ENCODE assay signal across 12 cellular contexts in the genomic region with DNA sequence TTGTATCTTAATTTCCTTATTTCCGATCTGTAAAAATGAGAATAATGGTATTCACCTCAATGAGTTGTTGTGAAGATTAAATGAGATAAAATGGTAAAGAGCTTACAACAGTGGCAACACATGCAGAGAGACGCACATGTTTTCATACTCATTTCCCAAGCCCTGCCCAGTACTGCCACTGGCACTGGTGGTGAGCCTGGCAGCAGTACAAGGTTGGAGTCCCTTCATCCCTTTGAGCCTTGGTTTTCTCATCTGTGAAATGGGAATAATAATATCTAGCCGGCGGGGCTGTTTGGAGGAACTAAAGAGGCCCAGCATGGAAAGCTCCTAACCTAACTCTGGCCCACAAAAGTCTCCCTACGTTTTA. TPM values are rescaled to one million over a fixed set of nuclear protein-coding genes. Genes with fewer than 3 reads are reported as not detected.
DNase-seq lines count a peak whose midpoint lies in the region; ATAC-seq and TF ChIP-seq lines count a peak whose summit lies in the region.
"Had no signal": no experiment of that assay in that cellular context is flagged by ENCODE, and none has a peak within 500 bp of the region (broad histone marks: within the 10 kb centered on the region; RNA-seq: fewer than 3 reads in every experiment).

No MANE protein-coding gene starts in this region.

- H2AK5ac ChIP-seq in mesenchymal stem cell (ENCODE audit: low read length, severe bottlenecking), result no peak overlapping the region

- H3K36me3 ChIP-seq in heart left ventricle, result no peaks in the 10 kb centered on the region
- H3K36me3 ChIP-seq in mesenchymal stem cell (ENCODE audit: control insufficient read depth in 1 of 2, insufficient read depth in 2 of 2, low read depth in 1 of 2, low read length in 2 of 2), result peaks cover 0 to 3% of the 10 kb centered on the region in 2 experiments
- H3K36me3 ChIP-seq in transverse colon, result no peaks in the 10 kb centered on the region

- no peak for ATAC-seq in heart left ventricle
- no peak for ATAC-seq in right cardiac atrium

- H3K4me1 Mint-ChIP-seq in activated T-helper 2 cell treated with anti-CD3 and anti-CD28 coated beads, Interferon-gamma antibody, Interleukin-2, Interleukin-4, amounts not matched to agents 10 μg/mL and 5 μg/mL and 100 μg/mL, durations not matched to agents 14 hours and 24 hours and 36 hours (ENCODE audit: low read depth), result peaks cover 29% of the 10 kb centered on the region
- peaks cover 6% of the 10 kb centered on the region for H3K4me1 Mint-ChIP-seq in activated naive CD4-positive, alpha-beta T cell treated with anti-CD3 and anti-CD28 coated beads, Interleukin-2, amount 10 ng/mL, durations not matched to agents 7 days and 5 days

- H3K27me3 ChIP-seq in heart left ventricle (peaks cover 0 to 12% (median 0%) of the 10 kb centered on the region in 9 donors), right cardiac atrium (ENCODE audit: control insufficient read depth, insufficient read depth) (no peaks in the 10 kb centered on the region), mesenchymal stem cell (ENCODE audit: control insufficient read depth in 1 of 2, insufficient read depth in 1 of 2, low read length in 2 of 2) (peaks cover 0 to 4% of the 10 kb centered on the region in 2 experiments), transverse colon (no peaks in the 10 kb centered on the region)
- H3K27me3 ChIP-seq: body of pancreas had no signal

- peak overlapping the region; percentile 85 for H3K4me3 Mint-ChIP-seq in activated T-helper 2 cell treated with anti-CD3 and anti-CD28 coated beads, Interferon-gamma antibody, Interleukin-2, Interleukin-4, amounts not matched to agents 10 μg/mL and 5 μg/mL and 100 μg/mL, durations not matched to agents 14 hours and 24 hours and 36 hours (ENCODE audit: low read depth)
- H3K4me3 Mint-ChIP-seq in activated naive CD4-positive, alpha-beta T cell treated with anti-CD3 and anti-CD28 coated beads, Interleukin-2, amount 10 ng/mL, durations not matched to agents 7 days and 5 days, result no peak overlapping the region

- H3K4me3 ChIP-seq in heart left ventricle (peak overlapping the region in 4 of 12 donors; percentile 77 to 99 (median 88)), right cardiac atrium (ENCODE audit: low read length) (no peak overlapping the region), mesenchymal stem cell (ENCODE audit: insufficient read depth in 1 of 2, low read depth in 1 of 2, low read length in 2 of 2) (no peak overlapping the region), transverse colon (no peak overlapping the region)

- no peak overlapping the region for H4K91ac ChIP-seq in mesenchymal stem cell (ENCODE audit: low read length)

- H4K8ac ChIP-seq in mesenchymal stem cell (ENCODE audit: low read length), result no peak overlapping the region

- peak overlapping the region; percentile 47 to 69 for H2BK12ac ChIP-seq in mesenchymal stem cell (ENCODE audit: low read length in 2 of 2)

- H3K4me2 ChIP-seq in mesenchymal stem cell (ENCODE audit: low read length, poor library complexity, severe bottlenecking), result no peak overlapping the region

- peaks cover 44% of the 10 kb centered on the region for H3K27me3 Mint-ChIP-seq in activated T-helper 2 cell treated with anti-CD3 and anti-CD28 coated beads, Interferon-gamma antibody, Interleukin-2, Interleukin-4, amounts not matched to agents 10 μg/mL and 5 μg/mL and 100 μg/mL, durations not matched to agents 14 hours and 24 hours and 36 hours (ENCODE audit: low read depth)
- H3K27me3 Mint-ChIP-seq in activated naive CD4-positive, alpha-beta T cell treated with anti-CD3 and anti-CD28 coated beads, Interleukin-2, amount 10 ng/mL, durations not matched to agents 7 days and 5 days, result peaks cover 84% of the 10 kb centered on the region

- H2BK15ac ChIP-seq in mesenchymal stem cell (ENCODE audit: low read depth, poor library complexity, severe bottlenecking), result no peak overlapping the region

- H3K23ac ChIP-seq in mesenchymal stem cell (ENCODE audit: low read length in 2 of 2), result no peak overlapping the region

- intact Hi-C loops in heart left ventricle (cut with DNase I) (loop anchor here in 3 of 10 donors (5.0 to 10.0 kb wide), 2 partner anchors 46 to 48 kb away; a partner anchor contains a TSS), right cardiac atrium (cut with DNase I) (loop anchor here in 1 of 4 donors (10.0 kb wide), 1 partner anchor 48 kb away; a partner anchor contains a TSS), transverse colon (cut with DNase I; ENCODE audit: low total_unique reads) (no loop called here)
- intact Hi-C loops in activated T-helper 2 cell treated with anti-CD3 and anti-CD28 coated beads, Interferon-gamma antibody, Interleukin-2, Interleukin-4, amounts not matched to agents 10 μg/mL and 5 μg/mL and 100 μg/mL, durations not matched to agents 14 hours and 24 hours and 36 hours (cut with micrococcal nuclease), result loop anchor here (5.0 to 10.0 kb wide), 2 partner anchors 51 to 398 kb away; a partner anchor contains a TSS

- H3K9me3 ChIP-seq in heart left ventricle (no peaks in the 10 kb centered on the region), right cardiac atrium (ENCODE audit: control insufficient read depth, low read length) (no peaks in the 10 kb centered on the region), mesenchymal stem cell (ENCODE audit: control insufficient read depth, low read length) (no peaks in the 10 kb centered on the region), transverse colon (no peaks in the 10 kb centered on the region)
- H3K9me3 ChIP-seq: body of pancreas, mucosa of descending colon had no signal

- TF ChIP-seq POLR2A in heart left ventricle (IDR thresholded peaks at IDR 0.05) (no peak), transverse colon (IDR thresholded peaks at IDR 0.05) (no peak)

- CTCF ChIA-PET in activated naive CD4-positive, alpha-beta T cell treated with anti-CD3 and anti-CD28 coated beads, Interleukin-2, amount 10 ng/mL, durations not matched to agents 7 days and 5 days (lab: Charles Lee), result interaction anchor here (0.7 to 1.3 kb wide), 7 partner anchors 10 to 48 kb away, joined by 3 to 5 read pairs (median 3); no protein-coding TSS in a partner anchor

- no peak overlapping the region for H3K4ac ChIP-seq in mesenchymal stem cell (ENCODE audit: low read depth in 1 of 2, low read length in 2 of 2)

- peak overlapping the region in 10 of 12 donors; percentile 70 to 93 (median 86) for H3K27ac ChIP-seq in heart left ventricle
- no peak overlapping the region for H3K27ac ChIP-seq in right cardiac atrium (ENCODE audit: low read length)
- no peak overlapping the region for H3K27ac ChIP-seq in mesenchymal stem cell (ENCODE audit: low read length, poor library complexity, severe bottlenecking)
- peak overlapping the region; percentile 76 to 90 (median 85) for H3K27ac ChIP-seq in transverse colon

- DNase-seq in heart left ventricle, result no peak
- no peak for DNase-seq in right cardiac atrium
- DNase-seq in activated T-helper 2 cell treated with anti-CD3 and anti-CD28 coated beads, Interferon-gamma antibody, Interleukin-2, Interleukin-4, amounts not matched to agents 10 μg/mL and 5 μg/mL and 100 μg/mL, durations not matched to agents 14 hours and 24 hours and 36 hours (ENCODE audit: low spot score), result no peak
- no peak for DNase-seq in mesenchymal stem cell
- DNase-seq in transverse colon, result no peak
- DNase-seq in HK-2 (ENCODE audit: unreplicated experiment), result no peak
- no peak for DNase-seq in activated CD4-positive, CD25-positive, alpha-beta regulatory T cell (lab: John Stamatoyannopoulos, UW)
- no peak for DNase-seq in activated naive CD4-positive, alpha-beta T cell treated with anti-CD3 and anti-CD28 coated beads, Interleukin-2, amount 10 ng/mL, durations not matched to agents 7 days and 5 days
- DNase-seq: NCI-H2029 treated with DMSO at 0.1 percent for 48 hours; stimulated activated CD4-positive, alpha-beta T cell treated with anti-CD3 and anti-CD28 coated beads, Interleukin-4, amount 100 ng/mL, for 24 hours had no signal

- no peak overlapping the region for H2AFZ ChIP-seq in mesenchymal stem cell (ENCODE audit: low read depth, low read length)

- 69 to 76% (median 75%) methylated on average over 5 of the region's 5 CpGs for WGBS in heart left ventricle, 4 donors
- 70% methylated on average over 5 of the region's 5 CpGs for WGBS in right cardiac atrium
- WGBS in mesenchymal stem cell, result 73% methylated on average over 5 of the region's 5 CpGs
- 56 to 66% methylated on average over 1 to 5 of the region's 5 CpGs for WGBS in transverse colon (ENCODE audit: low coverage in 1 of 2), 2 donors

- H2BK120ac ChIP-seq in mesenchymal stem cell (ENCODE audit: low read depth, low read length), result no peak overlapping the region

- no peak overlapping the region for H3K14ac ChIP-seq in mesenchymal stem cell (ENCODE audit: low read length in 2 of 2)

- H3K9me3 Mint-ChIP-seq in activated T-helper 2 cell treated with anti-CD3 and anti-CD28 coated beads, Interferon-gamma antibody, Interleukin-2, Interleukin-4, amounts not matched to agents 10 μg/mL and 5 μg/mL and 100 μg/mL, durations not matched to agents 14 hours and 24 hours and 36 hours, result no peaks in the 10 kb centered on the region
- H3K9me3 Mint-ChIP-seq in activated naive CD4-positive, alpha-beta T cell treated with anti-CD3 and anti-CD28 coated beads, Interleukin-2, amount 10 ng/mL, durations not matched to agents 7 days and 5 days, result no peaks in the 10 kb centered on the region

- peak overlapping the region; percentile 62 for H3K9ac ChIP-seq in mesenchymal stem cell (ENCODE audit: low read length)

- TF ChIP-seq CTCF in heart left ventricle (IDR thresholded peaks at IDR 0.05) (no peak), transverse colon (IDR thresholded peaks at IDR 0.05) (no peak)

- TF ChIP-seq EP300 in transverse colon (IDR thresholded peaks at IDR 0.05; ENCODE audit: low read depth), result no peak

- no peak overlapping the region for H3K27ac Mint-ChIP-seq in activated T-helper 2 cell treated with anti-CD3 and anti-CD28 coated beads, Interferon-gamma antibody, Interleukin-2, Interleukin-4, amounts not matched to agents 10 μg/mL and 5 μg/mL and 100 μg/mL, durations not matched to agents 14 hours and 24 hours and 36 hours
- H3K27ac Mint-ChIP-seq in activated naive CD4-positive, alpha-beta T cell treated with anti-CD3 and anti-CD28 coated beads, Interleukin-2, amount 10 ng/mL, durations not matched to agents 7 days and 5 days, result no peak overlapping the region

- peak overlapping the region; percentile 13 to 73 for H3K18ac ChIP-seq in mesenchymal stem cell (ENCODE audit: low read depth in 1 of 2, low read length in 2 of 2)

- H3K4me1 ChIP-seq in heart left ventricle (peaks cover 2 to 50% (median 32%) of the 10 kb centered on the region in 12 donors), right cardiac atrium (ENCODE audit: control insufficient read depth, insufficient read depth, low read length) (peaks cover 18% of the 10 kb centered on the region), mesenchymal stem cell (ENCODE audit: control insufficient read depth, insufficient read depth, low read depth, low read length) (peaks cover 27% of the 10 kb centered on the region), transverse colon (peaks cover 4 to 41% (median 22%) of the 10 kb centered on the region in 4 donors)

- no peaks in the 10 kb centered on the region for H3K36me3 Mint-ChIP-seq in activated T-helper 2 cell treated with anti-CD3 and anti-CD28 coated beads, Interferon-gamma antibody, Interleukin-2, Interleukin-4, amounts not matched to agents 10 μg/mL and 5 μg/mL and 100 μg/mL, durations not matched to agents 14 hours and 24 hours and 36 hours (ENCODE audit: low read depth)
- H3K36me3 Mint-ChIP-seq in activated naive CD4-positive, alpha-beta T cell treated with anti-CD3 and anti-CD28 coated beads, Interleukin-2, amount 10 ng/mL, durations not matched to agents 7 days and 5 days, result no peaks in the 10 kb centered on the region

- in situ Hi-C loops in transverse colon (cut with MboI; ENCODE audit: low pct_ligation_motif_present in 1 of 4, low pct_unique_long_range_greater_than_20kb in 1 of 4, low sequenced_read_pairs in 3 of 4), result no loop called here

- no peak overlapping the region for H2BK5ac ChIP-seq in mesenchymal stem cell (ENCODE audit: low read depth, low read length, poor library complexity, severe bottlenecking)

- H3K79me1 ChIP-seq in mesenchymal stem cell (replicated peaks; ENCODE audit: low read length, poor library complexity, severe bottlenecking), result peaks cover 7% of the 10 kb centered on the region

RNA-seq across cellular contexts. Expression of a gene that starts 0.9 kb away (rescaled TPM):
- total RNA-seq in heart left ventricle (100 to 1,000 TPM in 1 of 9 donors, 10 to 100 TPM in 8; 32.0 to 127 (median 53.3) TPM), right cardiac atrium (10 to 100 TPM; 39.5 to 72.8 (median 44.0) TPM), transverse colon (100 to 1,000 TPM in 1 of 4 donors, 10 to 100 TPM in 3; 26.8 to 110 (median 45.7) TPM)
- polyA plus RNA-seq in heart left ventricle (10 to 100 TPM; 29.1 to 85.4 TPM), right cardiac atrium (35.4 TPM)
- 16.7 and 17.0 TPM in 2 replicates for total RNA-seq in activated T-helper 2 cell treated with anti-CD3 and anti-CD28 coated beads, Interferon-gamma antibody, Interleukin-2, Interleukin-4, amounts not matched to agents 10 μg/mL and 5 μg/mL and 100 μg/mL, durations not matched to agents 14 hours and 24 hours and 36 hours
- 490 TPM for polyA plus RNA-seq in mesenchymal stem cell (2013, experiment 1 of 2)
- 486 TPM for polyA plus RNA-seq in mesenchymal stem cell (2013, experiment 2 of 2)

RNA-seq across cellular contexts. Expression of a gene that starts 50.1 kb away (rescaled TPM):
- total RNA-seq in heart left ventricle (100 to 1,000 TPM; 166 to 264 (median 205) TPM), right cardiac atrium (100 to 1,000 TPM; 262 to 320 (median 306) TPM), transverse colon (100 to 1,000 TPM in 3 of 4 donors, 10 to 100 TPM in 1; 77.8 to 187 (median 135) TPM)
- polyA plus RNA-seq in heart left ventricle (100 to 1,000 TPM in 1 of 2 donors, 10 to 100 TPM in 1; 89.3 to 194 TPM), right cardiac atrium (300 TPM)
- total RNA-seq in activated T-helper 2 cell treated with anti-CD3 and anti-CD28 coated beads, Interferon-gamma antibody, Interleukin-2, Interleukin-4, amounts not matched to agents 10 μg/mL and 5 μg/mL and 100 μg/mL, durations not matched to agents 14 hours and 24 hours and 36 hours, result 69.3 and 76.6 TPM in 2 replicates
- 177 TPM for polyA plus RNA-seq in mesenchymal stem cell (2013, experiment 1 of 2)
- polyA plus RNA-seq in mesenchymal stem cell (2013, experiment 2 of 2), result 174 TPM

Comparison
In these comparisons a context has a peak if more than half of its experiments do, and no peak if none do; other contexts are left out.
1. H3K27ac ChIP-seq: peak in heart left ventricle (10 of 12) and transverse colon (4 of 4); none in right cardiac atrium (single experiment) and mesenchymal stem cell (single experiment).